Comparison of ENCODE assay signal across 9 cellular contexts in the genomic region with DNA sequence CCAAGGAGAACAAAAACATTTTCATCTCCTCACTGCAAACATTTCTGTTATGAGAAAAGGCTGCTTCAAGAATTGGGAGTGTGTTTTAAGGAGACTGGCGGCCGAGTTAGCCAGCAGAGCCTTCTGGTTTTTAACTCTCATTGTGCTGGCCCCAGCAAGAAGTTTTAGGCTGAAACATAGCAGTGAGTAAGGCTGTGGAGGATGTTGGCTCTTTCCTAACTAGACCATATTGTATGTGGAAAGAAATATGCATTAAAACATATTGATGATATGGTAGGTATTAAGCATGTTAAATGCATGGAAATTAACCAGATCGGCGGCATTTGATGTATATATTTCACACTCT.
DNase-seq lines count a peak whose midpoint lies in the region; ATAC-seq, FAIRE-seq and TF ChIP-seq lines count a peak whose summit lies in the region.
"Had no signal": no experiment of that assay in that cellular context is flagged by ENCODE, and none has a peak within 500 bp of the region (broad histone marks: within the 10 kb centered on the region; RNA-seq: fewer than 3 reads in every experiment).

No MANE protein-coding gene starts in this region.

- H3K4me3 ChIP-seq in cardiac muscle cell (no peak overlapping the region), breast epithelium (peak overlapping the region; percentile 34 to 56 (median 46)), uterus (peak overlapping the region; percentile 26 to 46)

- H3K4me1 ChIP-seq in cardiac muscle cell (ENCODE audit: low read depth), result peaks cover 17% of the 10 kb centered on the region
- peaks cover 0 to 14% of the 10 kb centered on the region in 2 donors for H3K4me1 ChIP-seq in breast epithelium
- H3K4me1 ChIP-seq in uterus, result peaks cover 4 to 5% of the 10 kb centered on the region in 2 donors

- TF ChIP-seq CTCF in cardiac muscle cell (IDR thresholded peaks at IDR 0.05; ENCODE audit: low read depth, low read length), result no peak
- TF ChIP-seq CTCF in breast epithelium (IDR thresholded peaks at IDR 0.05), result no peak
- no peak for TF ChIP-seq CTCF in uterus (IDR thresholded peaks at IDR 0.05)

- no peak for ATAC-seq in HG02642 (IDR thresholded peaks at IDR 0.05; ENCODE audit: poor library complexity, unreplicated experiment)
- ATAC-seq in HG02852 (IDR thresholded peaks at IDR 0.05; ENCODE audit: unreplicated experiment), result no peak

- no peak for TF ChIP-seq POLR2A in breast epithelium (IDR thresholded peaks at IDR 0.05)
- TF ChIP-seq POLR2A in uterus (IDR thresholded peaks at IDR 0.05), result no peak
- TF ChIP-seq POLR2A in GM12891 (IDR thresholded peaks at IDR 0.05; ENCODE audit: low read depth, low read length), result no peak

- H3K27ac ChIP-seq in cardiac muscle cell (peak overlapping the region; percentile 58), breast epithelium (peak overlapping the region; percentile 76), uterus (peak overlapping the region; percentile 80 to 89)

- H3K9me3 ChIP-seq in cardiac muscle cell (ENCODE audit: low read depth), result no peaks in the 10 kb centered on the region
- no peaks in the 10 kb centered on the region for H3K9me3 ChIP-seq in breast epithelium
- no peaks in the 10 kb centered on the region for H3K9me3 ChIP-seq in uterus

- no peak for FAIRE-seq in GM12891 (lab: Jason Lieb, UNC)
- FAIRE-seq: D721Med had no signal

- H3K36me3 ChIP-seq in cardiac muscle cell (peaks cover 11% of the 10 kb centered on the region), breast epithelium (no peaks in the 10 kb centered on the region), uterus (no peaks in the 10 kb centered on the region)

- H3K27me3 ChIP-seq in cardiac muscle cell, result no peaks in the 10 kb centered on the region
- H3K27me3 ChIP-seq in breast epithelium, result no peaks in the 10 kb centered on the region
- no peaks in the 10 kb centered on the region for H3K27me3 ChIP-seq in uterus

- intact Hi-C loops in cardiac septum (cut with DNase I), result loop anchor here (5.0 to 10.0 kb wide), 4 partner anchors 238 to 1273 kb away; partner anchors contain the start of gene ZBTB20
- intact Hi-C loops in breast epithelium (cut with DNase I; ENCODE audit: low total_unique reads), result loop anchor here (2.0 kb wide), 1 partner anchor 60 kb away; no protein-coding TSS in a partner anchor
- intact Hi-C loops in uterus (cut with DNase I; ENCODE audit: low total_unique reads), result no loop called here

- DNase-seq in cardiac muscle cell (ENCODE audit: low read depth in 1 of 2, low spot score in 1 of 2), result no peak
- no peak for DNase-seq in cardiac septum (ENCODE audit: low spot score)
- no peak for DNase-seq in breast epithelium (ENCODE audit: low spot score in 2 of 2)
- peak; percentile 58 for DNase-seq in midbrain (lab: John Stamatoyannopoulos, UW)
- no peak for DNase-seq in uterus
- no peak for DNase-seq in GM12891 (ENCODE audit: insufficient read length, low spot score)

TF ChIP-seq in GM12891, 5 proteins besides CTCF, POLR2A, EP300 and RAD21:
- TF ChIP-seq POU2F2 (IDR thresholded peaks at IDR 0.05; ENCODE audit: low read depth, low read length) (no peak), POLR2AphosphoS5 (IDR thresholded peaks at IDR 0.05; ENCODE audit: low read depth, low read length) (no peak), TAF1 (IDR thresholded peaks at IDR 0.05; ENCODE audit: low read depth, low read length) (no peak), PAX5 (IDR thresholded peaks at IDR 0.05; ENCODE audit: insufficient read depth, low read length, severe bottlenecking) (no peak)
